In genomic region chr21:36134820-36135390, GRCh38 we compare ENCODE assay signal across 8 cellular contexts. TPM values are rescaled to one million over a fixed set of nuclear protein-coding genes. Genes with fewer than 3 reads are reported as not detected.
A peak's percentile ranks its signal among the peaks of the same experiment; 100 is the strongest.
DNase-seq lines count a peak whose midpoint lies in the region; ATAC-seq and TF ChIP-seq lines count a peak whose summit lies in the region.

Gene CBR3, plus strand, starts transcription at chr21:36135079. Its CDS starts 114 bp downstream, at chr21:36135193.

- H3K27ac ChIP-seq in VCaP (peak within 1 kb of the TSS; percentile 97), layer of hippocampus (ENCODE audit: low read depth, low read length) (peak within 1 kb of the TSS; percentile 80)

- H3K27me3 ChIP-seq in layer of hippocampus (ENCODE audit: control insufficient read depth, insufficient read depth, low read length) = no peaks in the 10 kb centered on the region

- peaks cover 43% of the 10 kb centered on the region for H3K4me1 Mint-ChIP-seq in HFFc6 (ENCODE audit: low read depth)
- peaks cover 27% of the 10 kb centered on the region for H3K4me1 Mint-ChIP-seq in central memory CD8-positive, alpha-beta T cell

- DNase-seq in AG08396 (ENCODE audit: low spot score) = peak; percentile 79
- DNase-seq in HFFc6 = peak; percentile 54
- no peak for DNase-seq in central memory CD8-positive, alpha-beta T cell (ENCODE audit: low spot score in 2 of 2)
- DNase-seq in stimulated activated CD4-positive, alpha-beta T cell treated with anti-CD3 and anti-CD28 coated beads, Interleukin-1b, Interleukin-23, amount 100 ng/mL, for 24 hours (ENCODE audit: low read depth in 4 of 4, low spot score in 1 of 4) = peak in 3 of 4 experiments; percentile 33 to 53 (median 45)
- no peak for DNase-seq in SK-N-DZ (ENCODE audit: low spot score)

- peak within 1 kb of the TSS; percentile 94 for H3K4me3 Mint-ChIP-seq in HFFc6
- peak within 1 kb of the TSS; percentile 90 for H3K4me3 Mint-ChIP-seq in central memory CD8-positive, alpha-beta T cell

- no peak for TF ChIP-seq CTCF in HFFc6 (IDR thresholded peaks at IDR 0.05)
- TF ChIP-seq CTCF in VCaP (conservative IDR thresholded peaks at IDR 0.05) = no peak

- peak within 1 kb of the TSS; percentile 90 for H3K27ac Mint-ChIP-seq in HFFc6
- peak within 1 kb of the TSS; percentile 85 for H3K27ac Mint-ChIP-seq in central memory CD8-positive, alpha-beta T cell (ENCODE audit: low read depth)

- H3K9me3 Mint-ChIP-seq in HFFc6 = no peaks in the 10 kb centered on the region
- H3K9me3 Mint-ChIP-seq in central memory CD8-positive, alpha-beta T cell = no peaks in the 10 kb centered on the region

- H3K27me3 Mint-ChIP-seq in HFFc6 (ENCODE audit: insufficient read depth) = no peaks in the 10 kb centered on the region
- H3K27me3 Mint-ChIP-seq in central memory CD8-positive, alpha-beta T cell = no peaks in the 10 kb centered on the region

- H3K36me3 Mint-ChIP-seq in HFFc6 (ENCODE audit: low read depth) = no peaks in the 10 kb centered on the region; the same call in 1 of the 2 replicates
- H3K36me3 Mint-ChIP-seq in central memory CD8-positive, alpha-beta T cell (ENCODE audit: insufficient read depth) = peaks cover 6% of the 10 kb centered on the region

- ATAC-seq in central memory CD8-positive, alpha-beta T cell (replicated peaks; ENCODE audit: extremely low read depth, poor library complexity, severe bottlenecking) = peak; percentile 28
- no peak for ATAC-seq in HG02642 (IDR thresholded peaks at IDR 0.05; ENCODE audit: poor library complexity, unreplicated experiment)

RNA-seq across cellular contexts. Expression of gene CBR3, which starts in this region (rescaled TPM):
- 10 to 100 TPM; 15.1 to 25.9 (median 23.5) TPM for total RNA-seq in HFFc6 (2021; fragmentation: NEBNext Ultra II Directional; extraction: Animal tissue kit (Norgen Biotek cat#: 25700))
- 0.58 and 0.92 TPM in 2 replicates for polyA plus RNA-seq in SK-N-DZ (2014; cell fraction: cytosol; rRNA removed)
- polyA plus RNA-seq in SK-N-DZ (2014; cell fraction: nucleus; rRNA removed) = not detected in 2 replicates

Comparison
In these comparisons a context has a peak if more than half of its experiments do, and no peak if none do; other contexts are left out.
1. DNase-seq: peak in AG08396 (single experiment), HFFc6 (single experiment) and stimulated activated CD4-positive, alpha-beta T cell treated with anti-CD3 and anti-CD28 coated beads, Interleukin-1b, Interleukin-23, amount 100 ng/mL, for 24 hours (3 of 4); none in central memory CD8-positive, alpha-beta T cell (0 of 2) and SK-N-DZ (single experiment).